ENCODE assay signal across 8 cellular contexts in the genomic region with DNA sequence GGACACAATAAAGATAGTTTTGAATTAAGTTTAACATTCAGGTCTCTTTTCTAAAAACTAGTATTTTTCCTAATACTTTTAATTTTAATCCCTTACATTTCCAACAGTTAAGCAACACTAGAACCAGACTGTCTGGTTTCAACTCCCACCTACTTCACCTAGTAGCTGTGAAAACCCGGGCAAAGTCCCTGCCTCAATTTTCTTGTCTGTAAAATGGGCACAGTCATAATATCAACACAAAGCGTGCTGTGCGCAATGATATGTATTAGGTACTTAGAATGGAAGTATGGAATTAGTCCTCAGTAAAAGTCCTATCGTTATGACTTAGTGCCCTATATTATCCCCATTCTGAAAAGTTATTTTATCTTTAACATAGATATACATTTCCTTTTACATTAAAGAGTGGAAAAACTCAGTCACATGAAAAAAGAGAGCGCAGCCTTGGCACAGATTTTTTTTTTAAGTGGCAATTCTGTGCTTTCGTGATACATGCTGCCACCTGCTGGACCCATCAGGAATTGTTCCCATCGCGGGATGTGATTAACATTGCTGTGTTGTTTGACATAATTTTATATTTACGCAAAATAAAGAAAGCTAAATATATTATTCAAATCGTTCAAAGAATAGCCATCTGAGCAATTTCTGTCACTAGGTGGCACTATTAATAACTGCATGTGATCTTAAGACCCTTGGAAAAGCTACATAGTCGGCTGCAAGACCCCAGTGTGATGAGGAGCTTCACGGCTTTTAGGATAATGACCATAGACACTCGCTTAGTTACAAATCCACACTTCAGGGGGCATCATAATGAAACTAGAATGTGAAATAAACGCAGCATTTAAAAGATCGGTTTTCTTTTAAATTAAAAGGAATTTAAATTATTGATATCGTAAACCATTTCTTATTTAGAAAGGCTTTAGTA. TPM values are rescaled to one million over a fixed set of nuclear protein-coding genes. Genes with fewer than 3 reads are reported as not detected.
DNase-seq lines count a peak whose midpoint lies in the region; ATAC-seq and TF ChIP-seq lines count a peak whose summit lies in the region.

No MANE protein-coding gene starts in this region.

- no peaks in the 10 kb centered on the region for H3K36me3 ChIP-seq in OCI-LY3 (replicated peaks; ENCODE audit: low read depth, low read length)
- no peaks in the 10 kb centered on the region for H3K36me3 ChIP-seq in upper lobe of left lung

- no peaks in the 10 kb centered on the region for H4K20me1 ChIP-seq in OCI-LY3 (ENCODE audit: insufficient read depth, low read length)

- H3K36me3 Mint-ChIP-seq in osteocyte (ENCODE audit: unreplicated experiment): no peaks in the 10 kb centered on the region

- no peaks in the 10 kb centered on the region for H3K9me3 Mint-ChIP-seq in osteocyte (ENCODE audit: unreplicated experiment)

- no peak overlapping the region for H3K4me3 Mint-ChIP-seq in osteocyte (ENCODE audit: unreplicated experiment)

- TF ChIP-seq EP300 in upper lobe of left lung (IDR thresholded peaks at IDR 0.05): no peak

- H2AFZ ChIP-seq in OCI-LY3 (ENCODE audit: low read depth, low read length): peak overlapping the region; percentile 63; the same call in 1 of the 2 replicates

- WGBS in upper lobe of left lung, 2 donors: 41 to 45% methylated on average over 16 of the region's 16 CpGs

- TF ChIP-seq POLR2A in upper lobe of left lung (IDR thresholded peaks at IDR 0.05): no peak

- DNase-seq in activated CD4-positive, CD25-positive, alpha-beta regulatory T cell (lab: John Stamatoyannopoulos, UW): peak in 3 of 4 experiments; percentile 2 to 45 (median 18)
- DNase-seq in HK-2 (ENCODE audit: unreplicated experiment): peak; percentile 38
- peak; percentile 16 for DNase-seq in activated T-helper 1 cell treated with Interleukin-2 at 50 U/mL for 16 hours (ENCODE audit: low read depth)
- DNase-seq in foreskin keratinocyte: peak in 1 of 2 donors; percentile 29
- DNase-seq in osteocyte (ENCODE audit: extremely low spot score, unreplicated experiment): no peak
- DNase-seq in upper lobe of left lung: peak in 1 of 2 donors; percentile 44

- TF ChIP-seq CTCF in OCI-LY3 (IDR thresholded peaks at IDR 0.05; ENCODE audit: low read depth, low read length) (peak; percentile 96), foreskin keratinocyte (conservative IDR thresholded peaks at IDR 0.05) (peak; percentile 79), osteocyte (IDR thresholded peaks at IDR 0.05) (peak; percentile 87), upper lobe of left lung (IDR thresholded peaks at IDR 0.05) (peak; percentile 51 to 80 (median 70))

- H3K27ac Mint-ChIP-seq in osteocyte (ENCODE audit: unreplicated experiment): no peak overlapping the region

- no peaks in the 10 kb centered on the region for H3K79me2 ChIP-seq in OCI-LY3 (ENCODE audit: low read length)

- peak overlapping the region; percentile 58 for H3K4me2 ChIP-seq in OCI-LY3 (ENCODE audit: low read length)

- H3K27ac ChIP-seq in OCI-LY3 (ENCODE audit: low read length): no peak overlapping the region
- H3K27ac ChIP-seq in foreskin keratinocyte: no peak overlapping the region
- H3K27ac ChIP-seq in upper lobe of left lung: peak overlapping the region in 2 of 4 donors; percentile 62 to 65

- H3K4me1 ChIP-seq in OCI-LY3 (ENCODE audit: low read length) (0 out of 2 replicates have a peak, but pooled peaks cover 3% of the 10 kb centered on the region), foreskin keratinocyte (no peaks in the 10 kb centered on the region), upper lobe of left lung (peaks cover 0 to 8% (median 0%) of the 10 kb centered on the region in 4 donors)

- no peaks in the 10 kb centered on the region for H3K9me3 ChIP-seq in OCI-LY3 (ENCODE audit: insufficient read depth, low read length)
- peaks cover 0 to 4% (median 2%) of the 10 kb centered on the region in 4 donors for H3K9me3 ChIP-seq in upper lobe of left lung

- no peak for ATAC-seq in activated CD4-positive, CD25-positive, alpha-beta regulatory T cell treated with anti-CD3 and anti-CD28 coated beads, Interleukin-2, amount 50 U/mL, for 24 hours
- ATAC-seq in foreskin keratinocyte: peak; percentile 29
- ATAC-seq in upper lobe of left lung (ENCODE audit: low FRiP score in 2 of 2): peak; percentile 75 to 81

- peaks cover 6% of the 10 kb centered on the region for H3K27me3 Mint-ChIP-seq in osteocyte (ENCODE audit: unreplicated experiment)

- H3K4me3 ChIP-seq in OCI-LY3 (ENCODE audit: low read length): peak overlapping the region; percentile 32; the same call in 1 of the 2 replicates
- no peak overlapping the region for H3K4me3 ChIP-seq in upper lobe of left lung

- H3K27me3 ChIP-seq in OCI-LY3 (ENCODE audit: low read depth, low read length) (no peaks in the 10 kb centered on the region), foreskin keratinocyte (no peaks in the 10 kb centered on the region), upper lobe of left lung (no peaks in the 10 kb centered on the region)

- H3K9ac ChIP-seq in OCI-LY3 (ENCODE audit: low read length): no peak overlapping the region

- H3K4me1 Mint-ChIP-seq in osteocyte (ENCODE audit: unreplicated experiment): no peaks in the 10 kb centered on the region

RNA-seq across cellular contexts. Expression of a gene that starts 59.9 kb away (rescaled TPM):
- total RNA-seq in foreskin keratinocyte: 12.1 and 12.2 TPM in 2 replicates
- 2.7 and 3.3 TPM in 2 replicates for polyA plus RNA-seq in foreskin keratinocyte
- total RNA-seq in osteocyte: 10.9 and 12.1 TPM in 2 replicates
- 10 to 100 TPM in 2 of 6 donors, 1 to 10 TPM in 4; 6.3 to 22.1 (median 8.5) TPM for total RNA-seq in upper lobe of left lung

Comparison
In these comparisons a context has a peak if more than half of its experiments do, and no peak if none do; other contexts are left out.
1. ATAC-seq: peak in foreskin keratinocyte (single experiment) and upper lobe of left lung (2 of 2); none in activated CD4-positive, CD25-positive, alpha-beta regulatory T cell treated with anti-CD3 and anti-CD28 coated beads, Interleukin-2, amount 50 U/mL, for 24 hours (0 of 2).
2. Peak in every context shown above with its lines, with median percentiles within 50 percentile points of each other: CTCF ChIP-seq.